Comparison of ENCODE assay signal across 1 cellular context in genomic region chr5:150440948-150441812, GRCh38.
TF ChIP-seq lines count a peak whose summit lies in the region.

No MANE protein-coding gene starts in this region.

TF ChIP-seq in GM23338, 12 proteins besides CTCF, POLR2A, EP300 and RAD21 (continued from another document):
- no peak for TF ChIP-seq REST (IDR thresholded peaks at IDR 0.05; ENCODE audit: unreplicated experiment)
- no peak for TF ChIP-seq NANOG (IDR thresholded peaks at IDR 0.05; ENCODE audit: borderline replicate concordance)
- TF ChIP-seq EZH2 (IDR thresholded peaks at IDR 0.05; ENCODE audit: low read depth, unreplicated experiment), result no peak
